Comparison of ENCODE assay signal across 19 cellular contexts in genomic region chr6:166297606-166298005, GRCh38. TPM values are rescaled to one million over a fixed set of nuclear protein-coding genes. Genes with fewer than 3 reads are reported as not detected.
A peak's percentile ranks its signal among the peaks of the same experiment; 100 is the strongest.
DNase-seq lines count a peak whose midpoint lies in the region; ATAC-seq and TF ChIP-seq lines count a peak whose summit lies in the region.
"Had no signal": no experiment of that assay in that cellular context is flagged by ENCODE, and none has a peak within 500 bp of the region (broad histone marks: within the 10 kb centered on the region; RNA-seq: fewer than 3 reads in every experiment).

No MANE protein-coding gene starts in this region.

- no peaks in the 10 kb centered on the region for H3K36me3 Mint-ChIP-seq in activated CD8-positive, alpha-beta T cell treated with anti-CD3 and anti-CD28 coated beads for 36 hours (ENCODE audit: low read depth)
- H3K36me3 Mint-ChIP-seq: CD4-positive, CD25-positive, alpha-beta regulatory T cell had no signal

- H3K4me1 Mint-ChIP-seq in activated CD8-positive, alpha-beta T cell treated with anti-CD3 and anti-CD28 coated beads for 36 hours (ENCODE audit: low read depth), result peaks cover 5% of the 10 kb centered on the region
- H3K4me1 Mint-ChIP-seq: H9 had no signal

- intact Hi-C loops in activated CD8-positive, alpha-beta T cell treated with anti-CD3 and anti-CD28 coated beads for 36 hours (cut with micrococcal nuclease), result no loop called here

- ATAC-seq in SK-N-SH treated with all-trans-retinoic acid at 6 μM for 48 hours (no peak), HG03039 (IDR thresholded peaks at IDR 0.05; ENCODE audit: unreplicated experiment) (no peak)
- no peak for ATAC-seq in activated CD8-positive, alpha-beta T cell treated with anti-CD3 and anti-CD28 coated beads for 36 hours

- POLR2A ChIA-PET in activated CD8-positive, alpha-beta T cell treated with anti-CD3 and anti-CD28 coated beads for 36 hours (lab: Charles Lee), result interaction anchor here (1.2 kb wide), 1 partner anchor 28 kb away, joined by 3 read pairs; no protein-coding TSS in a partner anchor

- H3K4me3 Mint-ChIP-seq in activated CD8-positive, alpha-beta T cell treated with anti-CD3 and anti-CD28 coated beads for 36 hours, result no peak overlapping the region
- H3K4me3 Mint-ChIP-seq: CD4-positive, CD25-positive, alpha-beta regulatory T cell; H9 had no signal

- no peak overlapping the region for H3K27ac Mint-ChIP-seq in activated CD8-positive, alpha-beta T cell treated with anti-CD3 and anti-CD28 coated beads for 36 hours
- H3K27ac Mint-ChIP-seq: CD4-positive, CD25-positive, alpha-beta regulatory T cell; H9 had no signal

- TF ChIP-seq CTCF in activated CD8-positive, alpha-beta T cell treated with anti-CD3 and anti-CD28 coated beads for 36 hours (IDR thresholded peaks at IDR 0.05), result no peak

- peak overlapping the region; percentile 98 for H3K27ac ChIP-seq in cingulate gyrus (ENCODE audit: low read depth, low read length)
- H3K27ac ChIP-seq: HL-60, RWPE1, SJCRH30 had no signal

- H3K27me3 Mint-ChIP-seq in activated CD8-positive, alpha-beta T cell treated with anti-CD3 and anti-CD28 coated beads for 36 hours, result peaks cover 15% of the 10 kb centered on the region

- CTCF ChIA-PET in activated CD8-positive, alpha-beta T cell treated with anti-CD3 and anti-CD28 coated beads for 36 hours (lab: Charles Lee), result interaction anchor here (2.1 kb wide), 1 partner anchor 84 kb away, joined by 6 read pairs; no protein-coding TSS in a partner anchor

- DNase-seq in COLO829 (ENCODE audit: low spot score) (peak; percentile 2), medulla oblongata (ENCODE audit: extremely low spot score) (peak; percentile 95), pons (ENCODE audit: low spot score) (peak; percentile 97), AML-193 (lab: John Stamatoyannopoulos, UW) (no peak)
- DNase-seq in activated CD8-positive, alpha-beta T cell treated with anti-CD3 and anti-CD28 coated beads for 36 hours, result no peak
- DNase-seq: CD4-positive, CD25-positive, alpha-beta regulatory T cell; EL; H9; NCI-H1105 treated with DMSO at 0.1 percent for 48 hours; NCI-H187; NCI-H446; NCI-H774; SJCRH30 had no signal

- H3K9me3 Mint-ChIP-seq in activated CD8-positive, alpha-beta T cell treated with anti-CD3 and anti-CD28 coated beads for 36 hours, result no peaks in the 10 kb centered on the region

TF ChIP-seq in SK-N-SH treated with all-trans-retinoic acid at 6 μM for 48 hours, 23 proteins besides CTCF, POLR2A, EP300 and RAD21:
- TF ChIP-seq ZNF70 (CRISPR knock-in tag; IDR thresholded peaks at IDR 0.05) (no peak), TCF4 (CRISPR knock-in tag; IDR thresholded peaks at IDR 0.05; ENCODE audit: borderline replicate concordance) (no peak), ARNTL (CRISPR knock-in tag; IDR thresholded peaks at IDR 0.05; ENCODE audit: borderline replicate concordance, low read depth) (no peak), CSDC2 (CRISPR knock-in tag; IDR thresholded peaks at IDR 0.05) (no peak), ESRRG (CRISPR knock-in tag; IDR thresholded peaks at IDR 0.05) (no peak), CREB5 (CRISPR knock-in tag; IDR thresholded peaks at IDR 0.05; ENCODE audit: low read depth) (no peak), OSR1 (CRISPR knock-in tag; IDR thresholded peaks at IDR 0.05) (no peak), RARB (CRISPR knock-in tag; IDR thresholded peaks at IDR 0.05) (no peak), PATZ1 (CRISPR knock-in tag; IDR thresholded peaks at IDR 0.05; ENCODE audit: borderline replicate concordance) (no peak), ISL1 (CRISPR knock-in tag; IDR thresholded peaks at IDR 0.05) (no peak), ZNF565 (CRISPR knock-in tag; conservative IDR thresholded peaks at IDR 0.05; ENCODE audit: low read depth) (no peak)
- TF ChIP-seq, protein P1, sequence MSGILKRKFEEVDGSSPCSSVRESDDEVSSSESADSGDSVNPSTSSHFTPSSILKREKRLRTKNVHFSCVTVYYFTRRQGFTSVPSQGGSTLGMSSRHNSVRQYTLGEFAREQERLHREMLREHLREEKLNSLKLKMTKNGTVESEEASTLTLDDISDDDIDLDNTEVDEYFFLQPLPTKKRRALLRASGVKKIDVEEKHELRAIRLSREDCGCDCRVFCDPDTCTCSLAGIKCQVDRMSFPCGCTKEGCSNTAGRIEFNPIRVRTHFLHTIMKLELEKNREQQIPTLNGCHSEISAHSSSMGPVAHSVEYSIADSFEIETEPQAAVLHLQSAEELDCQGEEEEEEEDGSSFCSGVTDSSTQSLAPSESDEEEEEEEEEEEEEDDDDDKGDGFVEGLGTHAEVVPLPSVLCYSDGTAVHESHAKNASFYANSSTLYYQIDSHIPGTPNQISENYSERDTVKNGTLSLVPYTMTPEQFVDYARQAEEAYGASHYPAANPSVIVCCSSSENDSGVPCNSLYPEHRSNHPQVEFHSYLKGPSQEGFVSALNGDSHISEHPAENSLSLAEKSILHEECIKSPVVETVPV (CRISPR knock-in tag; IDR thresholded peaks at IDR 0.05), result no peak

RNA-seq across cellular contexts. Expression of gene PRR18, which starts 10.6 kb away (rescaled TPM):
- under 1 TPM; 0.23 to 0.27 TPM for total RNA-seq in activated CD8-positive, alpha-beta T cell treated with anti-CD3 and anti-CD28 coated beads for 36 hours
- total RNA-seq: CD4-positive, CD25-positive, alpha-beta regulatory T cell; H9; LHCN-M2 had no signal

RNA-seq across cellular contexts. Expression of gene SFT2D1, which starts 44.7 kb away (rescaled TPM):
- total RNA-seq in activated CD8-positive, alpha-beta T cell treated with anti-CD3 and anti-CD28 coated beads for 36 hours, result 10 to 100 TPM; 39.0 to 42.6 TPM

Comparison
In these comparisons a context has a peak if more than half of its experiments do, and no peak if none do; other contexts are left out.
1. DNase-seq: peak in COLO829 (single experiment), medulla oblongata (single experiment) and pons (single experiment); none in AML-193 (0 of 2) and activated CD8-positive, alpha-beta T cell treated with anti-CD3 and anti-CD28 coated beads for 36 hours (single experiment).